In the genomic region with DNA sequence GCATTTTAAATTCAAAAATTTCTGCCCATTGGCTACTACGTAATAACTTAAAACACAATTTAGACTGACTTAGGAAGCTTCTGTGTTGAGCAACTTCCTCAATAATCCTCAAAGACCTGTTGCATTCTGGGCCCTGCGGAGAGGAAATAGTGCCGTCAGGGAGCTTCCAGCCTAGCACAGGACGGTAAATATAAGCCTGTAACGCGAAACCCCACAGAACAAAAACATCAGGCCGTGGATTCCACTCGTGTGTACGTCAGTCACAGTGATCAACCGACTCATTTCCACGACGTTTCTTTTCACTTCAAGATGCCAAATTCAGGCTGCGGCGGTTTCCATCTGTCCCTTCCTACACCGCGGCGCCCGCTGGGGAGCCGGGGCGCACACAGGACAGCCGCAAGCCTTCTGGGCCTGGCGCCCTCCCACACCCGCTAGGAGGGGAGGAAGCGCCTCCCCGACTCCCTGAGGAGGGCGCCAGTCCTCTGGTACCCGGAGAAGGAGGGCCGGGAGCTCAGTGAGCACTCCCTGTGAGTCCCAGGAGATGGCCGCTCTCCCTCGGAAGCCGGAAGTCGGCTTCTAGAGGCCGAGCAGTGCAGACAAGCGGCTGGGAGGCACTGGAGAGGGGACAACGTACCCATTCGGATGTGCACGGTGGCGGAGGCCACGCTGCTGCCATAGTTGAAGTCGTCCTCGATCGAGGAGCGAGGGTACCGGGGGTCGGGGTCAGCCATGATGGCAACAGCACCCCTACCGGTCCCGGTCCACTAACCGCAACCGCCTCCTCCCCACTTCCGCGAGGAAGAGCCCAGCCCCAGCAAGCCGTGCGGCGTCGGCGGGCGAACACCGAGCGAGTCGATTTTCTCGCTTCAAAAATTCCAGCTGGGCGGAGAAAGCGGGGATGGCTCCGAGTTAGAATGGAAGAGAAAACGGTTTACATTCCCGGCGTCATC, we compare ENCODE assay signal across 8 cellular contexts.
DNase-seq lines count a peak whose midpoint lies in the region; ATAC-seq and TF ChIP-seq lines count a peak whose summit lies in the region.

A gene with protein sequence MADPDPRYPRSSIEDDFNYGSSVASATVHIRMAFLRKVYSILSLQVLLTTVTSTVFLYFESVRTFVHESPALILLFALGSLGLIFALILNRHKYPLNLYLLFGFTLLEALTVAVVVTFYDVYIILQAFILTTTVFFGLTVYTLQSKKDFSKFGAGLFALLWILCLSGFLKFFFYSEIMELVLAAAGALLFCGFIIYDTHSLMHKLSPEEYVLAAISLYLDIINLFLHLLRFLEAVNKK (minus strand): TSS at position 776 of the 950 bp plus-strand sequence. CDS start 45 bp downstream, at position 731.

- TF ChIP-seq CTCF in coronary artery (IDR thresholded peaks at IDR 0.05) = peak; percentile 39

- ATAC-seq in GM19324 (IDR thresholded peaks at IDR 0.05; ENCODE audit: low FRiP score, unreplicated experiment) = peak; percentile 90
- peak; percentile 78 for ATAC-seq in HG03469 (IDR thresholded peaks at IDR 0.05; ENCODE audit: unreplicated experiment)

- H3K4me3 ChIP-seq in coronary artery = peak within 1 kb of the TSS; percentile 87

- peak; percentile 20 to 98 (median 90) for DNase-seq in C1 segment of cervical spinal cord (lab: John Stamatoyannopoulos, UW)
- DNase-seq in NCI-H526 (lab: John Stamatoyannopoulos, UW) = peak; percentile 92 to 96
- peak; percentile 90 for DNase-seq in activated CD4-positive, alpha-beta T cell treated with anti-CD3 and anti-CD28 coated beads for 48 hours
- peak; percentile 91 for DNase-seq in coronary artery (ENCODE audit: low spot score)
- peak; percentile 98 for DNase-seq in left kidney (ENCODE audit: low read depth, low spot score)
- DNase-seq in stimulated activated CD4-positive, alpha-beta T cell treated with anti-CD3 and anti-CD28 coated beads, Interleukin-2, amount 100 ng/mL, for 24 hours = peak; percentile 86 to 88

- peak within 1 kb of the TSS; percentile 92 to 99 for H3K27ac ChIP-seq in coronary artery

Comparison
In these comparisons a context has a peak if more than half of its experiments do, and no peak if none do; other contexts are left out.
1. Peak in every context shown above with its lines: DNase-seq, ATAC-seq, H3K4me3 ChIP-seq and H3K27ac ChIP-seq.